ENCODE assay signal across 8 cellular contexts in genomic region chr18:55419939-55420664, GRCh38.
A peak's percentile ranks its signal among the peaks of the same experiment; 100 is the strongest.
DNase-seq lines count a peak whose midpoint lies in the region; ATAC-seq and TF ChIP-seq lines count a peak whose summit lies in the region.

No MANE protein-coding gene starts in this region.

- H4K91ac ChIP-seq in trophoblast cell (ENCODE audit: low read depth, low read length) = no peak overlapping the region

- H3K4me1 Mint-ChIP-seq in activated T-cell treated with anti-CD3 and anti-CD28 coated beads, Interleukin-2, amount 50 U/mL, for 72 hours (ENCODE audit: low read depth) = peaks cover 12% of the 10 kb centered on the region

- H2BK120ac ChIP-seq in trophoblast cell (ENCODE audit: insufficient read depth, low read length, poor library complexity) = no peak overlapping the region

- no peak overlapping the region for H3K18ac ChIP-seq in trophoblast cell (ENCODE audit: low read length)

- H3K14ac ChIP-seq in trophoblast cell (ENCODE audit: low read length) = no peak overlapping the region

- H3K36me3 Mint-ChIP-seq in activated T-cell treated with anti-CD3 and anti-CD28 coated beads, Interleukin-2, amount 50 U/mL, for 72 hours (ENCODE audit: insufficient read depth in 2 of 2) = no peaks in the 10 kb centered on the region

- no peak overlapping the region for H3K9ac ChIP-seq in trophoblast cell (ENCODE audit: low read length)

- peak overlapping the region; percentile 68 to 99 (median 93) for H3K27ac ChIP-seq in dorsolateral prefrontal cortex
- H3K27ac ChIP-seq in trophoblast cell (ENCODE audit: low read depth, low read length) = no peak overlapping the region

- DNase-seq in dorsolateral prefrontal cortex (no peak), trophoblast cell (no peak), NCI-H1048 (lab: John Stamatoyannopoulos, UW) (no peak), GM03348 (ENCODE audit: low spot score) (no peak)
- no peak for DNase-seq in activated T-cell treated with anti-CD3 and anti-CD28 coated beads, Interleukin-2, amount 50 U/mL, for 72 hours

- no peak overlapping the region for H4K12ac ChIP-seq in trophoblast cell (ENCODE audit: low read depth, low read length)

- H3K27me3 ChIP-seq in dorsolateral prefrontal cortex (no peaks in the 10 kb centered on the region), trophoblast cell (ENCODE audit: insufficient read depth, low read length) (no peaks in the 10 kb centered on the region)

- no peak overlapping the region for H4K8ac ChIP-seq in trophoblast cell (ENCODE audit: low read depth, low read length)

- H2BK5ac ChIP-seq in trophoblast cell (ENCODE audit: low read depth, low read length, poor library complexity) = no peak overlapping the region

- no peak overlapping the region for H2AK5ac ChIP-seq in trophoblast cell (ENCODE audit: low read length)

- WGBS in trophoblast cell (ENCODE audit: extremely low coverage, insufficient coverage, insufficient read length) = 100% methylated on average over 1 of the region's 7 CpGs

- H3K79me1 ChIP-seq in trophoblast cell (ENCODE audit: low read length) = peaks cover 2% of the 10 kb centered on the region

- H2AFZ ChIP-seq in trophoblast cell (ENCODE audit: insufficient read depth, low read length, poor library complexity) = no peak overlapping the region

- peak overlapping the region; percentile 80 for H3K23ac ChIP-seq in trophoblast cell (ENCODE audit: low read length)

- no peak overlapping the region for H3K4me3 Mint-ChIP-seq in activated T-cell treated with anti-CD3 and anti-CD28 coated beads, Interleukin-2, amount 50 U/mL, for 72 hours

- H3K27me3 Mint-ChIP-seq in activated T-cell treated with anti-CD3 and anti-CD28 coated beads, Interleukin-2, amount 50 U/mL, for 72 hours (ENCODE audit: low read depth) = peaks cover 14% of the 10 kb centered on the region

- peak overlapping the region; percentile 10 to 76 (median 59) for H3K4me3 ChIP-seq in dorsolateral prefrontal cortex
- H3K4me3 ChIP-seq in trophoblast cell (ENCODE audit: low read depth, low read length) = no peak overlapping the region

- H3K27ac Mint-ChIP-seq in activated T-cell treated with anti-CD3 and anti-CD28 coated beads, Interleukin-2, amount 50 U/mL, for 72 hours = no peak overlapping the region

- H2BK12ac ChIP-seq in trophoblast cell (ENCODE audit: low read length) = no peak overlapping the region

- peaks cover 2 to 3% of the 10 kb centered on the region in 2 experiments for H3K4me1 ChIP-seq in trophoblast cell (ENCODE audit: control insufficient read depth in 1 of 2, insufficient read depth in 2 of 2, low read length in 2 of 2)

- no peak overlapping the region for H3K4ac ChIP-seq in trophoblast cell (ENCODE audit: low read depth, low read length)

- H3K79me2 ChIP-seq in trophoblast cell (ENCODE audit: control insufficient read depth, insufficient read depth, low read length, poor library complexity) = no peaks in the 10 kb centered on the region

- no peak overlapping the region for H3K4me2 ChIP-seq in trophoblast cell (ENCODE audit: low read length)

- no peaks in the 10 kb centered on the region for H3K9me3 ChIP-seq in trophoblast cell (ENCODE audit: insufficient read depth, low read depth, low read length)

- TF ChIP-seq CTCF in dorsolateral prefrontal cortex (IDR thresholded peaks at IDR 0.05 in 54 of 56, conservative IDR thresholded peaks at IDR 0.05 in 2 of 56; ENCODE audit: low read depth in 1 of 56, partially characterized antibody in 56 of 56) = peak in 2 of 56 donors; percentile 3 to 6

- intact Hi-C loops in dorsolateral prefrontal cortex (cut with DNase I) = loop anchor here (1.0 to 10.0 kb wide), 4 partner anchors 37 to 1155 kb away; no protein-coding TSS in a partner anchor

- ATAC-seq in GM18502 (IDR thresholded peaks at IDR 0.05; ENCODE audit: poor library complexity, unreplicated experiment) = peak; percentile 39
- ATAC-seq in HG03135 (IDR thresholded peaks at IDR 0.05; ENCODE audit: unreplicated experiment) = peak; percentile 15
- ATAC-seq in GM21515 (IDR thresholded peaks at IDR 0.05; ENCODE audit: unreplicated experiment) = no peak
- no peak for ATAC-seq in activated T-cell treated with anti-CD3 and anti-CD28 coated beads, Interleukin-2, amount 50 U/mL, for 72 hours (replicated peaks in 1 of 2)

- no peaks in the 10 kb centered on the region for H3K36me3 ChIP-seq in trophoblast cell (ENCODE audit: control insufficient read depth in 1 of 2, insufficient read depth in 2 of 2, low read length in 2 of 2)

- no peaks in the 10 kb centered on the region for H3K9me3 Mint-ChIP-seq in activated T-cell treated with anti-CD3 and anti-CD28 coated beads, Interleukin-2, amount 50 U/mL, for 72 hours

Comparison
In these comparisons a context has a peak if more than half of its experiments do, and no peak if none do; other contexts are left out.
1. ATAC-seq: peak in GM18502 (single experiment) and HG03135 (single experiment); none in GM21515 (single experiment) and activated T-cell treated with anti-CD3 and anti-CD28 coated beads, Interleukin-2, amount 50 U/mL, for 72 hours (0 of 2).